In the genomic region with DNA sequence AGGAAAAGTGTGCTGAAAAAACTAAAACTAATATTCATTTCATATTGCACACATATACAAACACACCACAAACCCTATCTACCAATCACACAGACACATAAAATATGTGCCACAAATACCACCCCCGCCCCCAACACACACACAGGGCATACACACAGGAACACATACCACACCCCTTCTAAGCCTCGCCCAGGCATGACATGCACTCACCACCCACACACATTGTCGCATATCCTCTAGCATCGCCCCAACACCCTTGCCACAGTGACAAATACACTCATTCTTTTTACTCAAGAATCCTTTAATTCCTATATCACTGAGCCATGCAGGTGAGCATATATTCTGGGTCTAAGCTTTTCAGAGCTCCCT, we compare ENCODE assay signal across 8 cellular contexts. TPM values are rescaled to one million over a fixed set of nuclear protein-coding genes. Genes with fewer than 3 reads are reported as not detected.
A peak's percentile ranks its signal among the peaks of the same experiment; 100 is the strongest.
DNase-seq lines count a peak whose midpoint lies in the region; ATAC-seq, FAIRE-seq and TF ChIP-seq lines count a peak whose summit lies in the region.

No MANE protein-coding gene starts in this region.

- peak; percentile 9 for FAIRE-seq in HTR-8/SVneo (lab: Jason Lieb, UNC)

- H3K4me1 ChIP-seq in cardiac muscle cell (ENCODE audit: low read depth), result peaks cover 32% of the 10 kb centered on the region

- no peak overlapping the region for H3K4me3 ChIP-seq in cardiac muscle cell

- no peaks in the 10 kb centered on the region for H3K9me3 ChIP-seq in cardiac muscle cell (ENCODE audit: low read depth)

- H3K36me3 ChIP-seq in cardiac muscle cell, result no peaks in the 10 kb centered on the region

- peak overlapping the region; percentile 88 for H3K27ac ChIP-seq in cardiac muscle cell

- ATAC-seq in GM19043 (IDR thresholded peaks at IDR 0.05; ENCODE audit: low read depth, unreplicated experiment), result peak; percentile 51

- no peak for TF ChIP-seq CTCF in cardiac muscle cell (IDR thresholded peaks at IDR 0.05; ENCODE audit: low read depth, low read length)

- H3K27me3 ChIP-seq in cardiac muscle cell, result no peaks in the 10 kb centered on the region

- DNase-seq in HTR-8/SVneo (ENCODE audit: insufficient read length, low spot score) (no peak), activated T-cell treated with anti-CD3 and anti-CD28 coated beads for 1 hour (ENCODE audit: low read depth) (peak; percentile 52), cardiac muscle cell (ENCODE audit: low read depth in 1 of 2, low spot score in 1 of 2) (peak in 1 of 2 donors; percentile 56), cortex of kidney (lab: John Stamatoyannopoulos, UW) (no peak), DMS53 (lab: John Stamatoyannopoulos, UW) (no peak), cerebellum (ENCODE audit: low spot score) (no peak)
- DNase-seq in stimulated activated CD4-positive, alpha-beta T cell treated with anti-CD3 and anti-CD28 coated beads, Interleukin-4, amount 100 ng/mL, for 24 hours, result peak; percentile 90

RNA-seq across cellular contexts. Expression of a gene that starts 24.6 kb away (rescaled TPM):
- total RNA-seq in cardiac muscle cell (19.6 and 22.6 TPM in 2 replicates), cerebellum (19.1 TPM)
- 24.7 and 25.5 TPM in 2 replicates for polyA plus RNA-seq in cardiac muscle cell

Comparison
In these comparisons a context has a peak if more than half of its experiments do, and no peak if none do; other contexts are left out.
1. DNase-seq: peak in activated T-cell treated with anti-CD3 and anti-CD28 coated beads for 1 hour (single experiment) and stimulated activated CD4-positive, alpha-beta T cell treated with anti-CD3 and anti-CD28 coated beads, Interleukin-4, amount 100 ng/mL, for 24 hours (single experiment); none in HTR-8/SVneo (single experiment), cortex of kidney (single experiment), DMS53 (single experiment) and cerebellum (single experiment).